1 cellular context compared by ENCODE assay signal in the genomic region with DNA sequence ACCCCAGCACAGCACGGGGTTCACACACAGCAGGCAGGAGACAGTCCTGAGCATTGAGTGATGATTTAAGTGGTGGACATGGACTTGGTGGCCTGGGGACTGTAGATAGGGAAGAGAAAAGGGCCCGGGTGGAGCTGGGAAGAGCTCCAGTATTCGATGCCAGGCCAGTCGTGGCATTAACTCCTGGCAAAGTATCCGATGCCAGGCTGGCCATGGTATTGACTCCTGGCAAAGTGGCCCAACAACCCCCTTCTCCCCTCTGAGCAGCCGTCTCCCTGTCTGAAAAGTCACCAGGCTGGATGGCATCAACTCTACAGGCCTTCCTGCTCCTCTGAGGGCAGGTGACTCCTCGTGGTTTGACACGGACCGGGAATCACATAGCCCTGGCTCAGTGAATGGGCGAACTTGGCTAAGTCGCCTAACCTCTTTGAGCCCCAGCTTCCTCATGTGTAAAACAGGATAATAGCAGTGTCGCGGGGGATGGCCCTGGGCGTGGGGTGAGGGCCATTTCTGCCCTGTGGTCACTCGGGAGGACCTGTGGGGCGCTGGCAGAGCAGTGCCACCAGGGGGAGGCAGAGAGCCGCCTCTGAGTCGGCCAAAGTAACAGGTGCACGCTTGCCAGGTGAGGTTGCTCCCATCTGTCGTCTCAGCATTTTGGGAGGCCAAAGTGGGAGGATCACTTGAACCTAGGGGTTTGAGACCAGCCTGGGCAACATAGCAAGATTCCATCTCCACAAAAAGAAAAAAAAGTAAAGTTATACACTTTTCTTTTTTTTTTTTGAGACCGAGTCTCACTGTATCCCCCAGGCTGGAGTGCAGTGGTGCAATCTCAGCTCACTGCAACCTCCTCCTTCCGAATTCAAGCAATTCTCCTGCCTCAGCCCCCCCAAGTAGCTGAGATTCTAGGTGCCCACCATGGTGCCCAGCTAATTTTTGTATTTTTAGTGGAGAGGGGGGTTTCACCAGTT.
TF ChIP-seq lines count a peak whose summit lies in the region.

No MANE protein-coding gene starts in this region.

TF ChIP-seq in endothelial cell of umbilical vein, 7 proteins besides CTCF, POLR2A, EP300 and RAD21:
- TF ChIP-seq MYC (IDR thresholded peaks at IDR 0.05; ENCODE audit: low read depth, low read length), result no peak
- TF ChIP-seq, protein P1, sequence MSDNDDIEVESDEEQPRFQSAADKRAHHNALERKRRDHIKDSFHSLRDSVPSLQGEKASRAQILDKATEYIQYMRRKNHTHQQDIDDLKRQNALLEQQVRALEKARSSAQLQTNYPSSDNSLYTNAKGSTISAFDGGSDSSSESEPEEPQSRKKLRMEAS (IDR thresholded peaks at IDR 0.05; ENCODE audit: insufficient read depth, insufficient read length), result no peak
- TF ChIP-seq POLR2AphosphoS5 (IDR thresholded peaks at IDR 0.05; ENCODE audit: insufficient read depth, low read depth, low read length), result no peak
- TF ChIP-seq JUN (IDR thresholded peaks at IDR 0.05; ENCODE audit: borderline replicate concordance, insufficient read depth, insufficient read length, low read depth), result no peak
- TF ChIP-seq EZH2 (IDR thresholded peaks at IDR 0.05; ENCODE audit: borderline replicate concordance, low read depth, low read length, severe bottlenecking), result no peak
- no peak for TF ChIP-seq FOS (IDR thresholded peaks at IDR 0.05; ENCODE audit: borderline replicate concordance, insufficient read depth, low read length)
- TF ChIP-seq GATA2 (IDR thresholded peaks at IDR 0.05; ENCODE audit: insufficient read depth, insufficient read length, low read depth, low read length), result no peak
